9 cellular contexts compared by ENCODE assay signal in the genomic region with DNA sequence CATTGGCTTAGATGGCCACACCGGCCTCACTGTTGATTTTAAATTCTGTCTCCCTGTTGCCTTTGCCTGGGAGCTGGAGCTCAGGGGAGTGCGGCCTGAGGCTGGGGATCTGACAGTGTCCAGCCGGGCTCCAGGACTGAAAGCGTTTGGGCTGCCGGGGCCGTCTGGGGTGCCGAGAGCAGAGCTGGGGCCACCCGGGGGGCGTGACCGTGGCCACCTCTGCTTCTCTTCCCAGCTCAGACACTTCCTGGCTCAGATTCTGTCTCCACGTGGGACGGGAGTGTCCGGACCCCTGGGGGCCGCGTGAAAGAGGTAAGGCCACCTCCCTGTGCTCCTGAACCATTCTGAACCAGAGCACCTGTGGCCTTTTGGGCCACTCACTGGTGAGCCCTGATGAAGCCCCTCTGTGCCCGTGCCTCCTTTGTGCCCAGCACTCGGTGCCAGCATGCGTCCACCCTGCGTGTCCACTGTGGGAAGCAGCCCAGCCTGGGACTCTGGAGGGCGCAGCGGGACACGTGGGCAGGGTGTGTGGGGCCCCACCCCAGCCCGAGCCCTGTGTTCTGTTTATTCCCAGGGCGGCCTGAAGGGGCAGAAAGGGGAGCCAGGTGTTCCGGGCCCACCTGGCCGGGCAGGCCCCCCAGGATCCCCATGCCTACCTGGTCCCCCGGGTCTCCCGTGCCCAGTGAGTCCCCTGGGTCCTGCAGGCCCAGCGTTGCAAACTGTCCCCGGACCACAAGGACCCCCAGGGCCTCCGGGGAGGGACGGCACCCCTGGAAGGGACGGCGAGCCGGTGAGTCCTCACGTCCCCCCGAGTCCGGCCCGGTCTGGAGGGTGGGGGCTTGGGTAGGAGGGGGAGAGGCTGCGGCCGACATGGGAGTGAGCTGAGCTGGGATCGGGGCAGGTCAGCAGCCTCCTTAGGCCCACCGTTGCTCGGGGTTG.
DNase-seq lines count a peak whose midpoint lies in the region; ATAC-seq, FAIRE-seq and TF ChIP-seq lines count a peak whose summit lies in the region.
"Had no signal": no experiment of that assay in that cellular context is flagged by ENCODE, and none has a peak within 500 bp of the region (broad histone marks: within the 10 kb centered on the region; RNA-seq: fewer than 3 reads in every experiment).

No MANE protein-coding gene starts in this region.

- no peak overlapping the region for H3K4me2 ChIP-seq in HepG2 (ENCODE audit: low read depth, low read length)
- H3K4me2 ChIP-seq in OCI-LY7 (ENCODE audit: low read length) = no peak overlapping the region

- no TSS peak for BruUV-seq in HepG2 (replicated peaks; lab: Mats Ljungman, UMichigan)
- BruUV-seq in OCI-LY7 (replicated peaks; lab: Mats Ljungman, UMichigan) = no TSS peak

- H3K4me3 Mint-ChIP-seq in activated CD4-positive, alpha-beta T cell treated with anti-CD3 and anti-CD28 coated beads for 36 hours = peak overlapping the region; percentile 62

- WGBS in HepG2 (ENCODE audit: low lambda C conversion rate) = 97% methylated on average over 20 of the region's 44 CpGs

- TF ChIP-seq POLR2A in HepG2 (IDR thresholded peaks at IDR 0.05; ENCODE audit: insufficient read depth in 1 of 2, low read depth in 2 of 2, low read length in 2 of 2) = no peak

- H3K9me2 ChIP-seq in OCI-LY7 (ENCODE audit: insufficient read depth, low read length) = no peaks in the 10 kb centered on the region

- no peak for DNase-seq in activated CD4-positive, alpha-beta T cell treated with anti-CD3 and anti-CD28 coated beads for 36 hours
- no peak for DNase-seq in activated CD4-positive, alpha-beta T cell treated with anti-CD3 and anti-CD28 coated beads, Interleukin-2, amount 50 U/mL, for 1 hour
- DNase-seq in HepG2 (ENCODE audit: low spot score) = no peak
- no peak for DNase-seq in OCI-LY7 (ENCODE audit: low spot score)

- intact Hi-C loops in activated CD4-positive, alpha-beta T cell treated with anti-CD3 and anti-CD28 coated beads for 36 hours (cut with DNase I, micrococcal nuclease) = loop anchor here (1.0 to 5.0 kb wide), 7 partner anchors 65 to 403 kb away; partner anchors contain the start of gene SLC19A1 (in 1 of the 2)
- intact Hi-C loops in HepG2 (cut with micrococcal nuclease; ENCODE audit: unreplicated experiment) (no loop called here), OCI-LY7 (cut with micrococcal nuclease; ENCODE audit: unreplicated experiment) (no loop called here)

- TF ChIP-seq EP300 in HepG2 (IDR thresholded peaks at IDR 0.05; ENCODE audit: low read depth in 2 of 2, low read length in 2 of 2) (no peak), HepG2 (CRISPR knock-in tag; IDR thresholded peaks at IDR 0.05; ENCODE audit: borderline replicate concordance) (no peak)

- H3K36me3 ChIP-seq in HepG2 (replicated peaks in 1 of 2; ENCODE audit: control insufficient read depth in 1 of 2, insufficient read depth in 2 of 2, low read length in 2 of 2) (peaks cover 31 to 65% of the 10 kb centered on the region in 2 experiments), OCI-LY7 (ENCODE audit: insufficient read depth, low read length) (no peaks in the 10 kb centered on the region)

- no peak for TF ChIP-seq RAD21 in HepG2 (CRISPR knock-in tag; IDR thresholded peaks at IDR 0.05)

- POLR2A ChIA-PET in activated CD4-positive, alpha-beta T cell treated with anti-CD3 and anti-CD28 coated beads for 36 hours (lab: Charles Lee) = no interaction called here
- POLR2A ChIA-PET in HepG2 (lab: Yijun Ruan, JAX) (interaction anchor here (1.0 kb wide), 1 partner anchor 8 kb away, joined by 4 read pairs; no protein-coding TSS in a partner anchor), OCI-LY7 (lab: Charles Lee) (no interaction called here)

- ATAC-seq in activated CD4-positive, alpha-beta T cell treated with anti-CD3 and anti-CD28 coated beads for 36 hours = no peak
- ATAC-seq in HepG2 (no peak), HG03354 (IDR thresholded peaks at IDR 0.05; ENCODE audit: poor library complexity, severe bottlenecking, unreplicated experiment) (no peak), HG02642 (IDR thresholded peaks at IDR 0.05; ENCODE audit: poor library complexity, unreplicated experiment) (no peak)

- FAIRE-seq in HepG2 (lab: Jason Lieb, UNC) = no peak
- FAIRE-seq: A204.1 had no signal

- H3K27me3 ChIP-seq in HepG2 (ENCODE audit: control insufficient read depth in 1 of 2, insufficient read depth in 2 of 2, low read length in 2 of 2) = no peaks in the 10 kb centered on the region

- CTCF ChIA-PET in activated CD4-positive, alpha-beta T cell treated with anti-CD3 and anti-CD28 coated beads for 36 hours (lab: Charles Lee) = interaction anchor here (0.6 to 1.4 kb wide), 5 partner anchors 8 to 144 kb away, joined by 3 to 4 read pairs (median 4); no protein-coding TSS in a partner anchor
- CTCF ChIA-PET in HepG2 (lab: Yijun Ruan, JAX; ENCODE audit: low intra/inter-chr PET ratio, low total read pairs) (interaction anchor here (1.8 kb wide), 1 partner anchor 119 kb away, joined by 6 read pairs; no protein-coding TSS in a partner anchor), OCI-LY7 (lab: Charles Lee; ENCODE audit: unreplicated experiment) (no interaction called here)

- peaks cover 29% of the 10 kb centered on the region for H3K4me1 Mint-ChIP-seq in activated CD4-positive, alpha-beta T cell treated with anti-CD3 and anti-CD28 coated beads for 36 hours

- no peaks in the 10 kb centered on the region for H3K9me3 ChIP-seq in HepG2 (ENCODE audit: low read length)
- no peaks in the 10 kb centered on the region for H3K9me3 ChIP-seq in OCI-LY7 (ENCODE audit: low read length)

- peak overlapping the region; percentile 84 for H3K27ac Mint-ChIP-seq in activated CD4-positive, alpha-beta T cell treated with anti-CD3 and anti-CD28 coated beads for 36 hours

- H3K27me3 Mint-ChIP-seq in activated CD4-positive, alpha-beta T cell treated with anti-CD3 and anti-CD28 coated beads for 36 hours = no peaks in the 10 kb centered on the region

- H3K79me2 ChIP-seq in HepG2 (ENCODE audit: insufficient read depth, low read length) (peaks cover 16% of the 10 kb centered on the region), OCI-LY7 (ENCODE audit: insufficient read depth, low read depth, low read length) (no peaks in the 10 kb centered on the region)

- no peaks in the 10 kb centered on the region for H3K36me3 Mint-ChIP-seq in activated CD4-positive, alpha-beta T cell treated with anti-CD3 and anti-CD28 coated beads for 36 hours (ENCODE audit: low read depth)

- H3K9me3 Mint-ChIP-seq in activated CD4-positive, alpha-beta T cell treated with anti-CD3 and anti-CD28 coated beads for 36 hours (ENCODE audit: low read depth) = no peaks in the 10 kb centered on the region

- H4K20me1 ChIP-seq in HepG2 (ENCODE audit: insufficient read depth, low read length) (no peaks in the 10 kb centered on the region), OCI-LY7 (ENCODE audit: insufficient read depth, low read length) (no peaks in the 10 kb centered on the region)

- H3K27ac ChIP-seq in angular gyrus (ENCODE audit: low read depth, low read length) (peak overlapping the region; percentile 48), HepG2 (ENCODE audit: extremely low read length, insufficient read depth, low read length) (no peak overlapping the region), temporal lobe (ENCODE audit: low read depth, low read length) (peak overlapping the region; percentile 60), OCI-LY7 (ENCODE audit: low read depth, low read length, poor library complexity, severe bottlenecking) (no peak overlapping the region)

- H3K4me3 ChIP-seq in HepG2 (replicated peaks in 1 of 3; ENCODE audit: insufficient read depth in 1 of 3, low read depth in 2 of 3, low read length in 3 of 3) (no peak overlapping the region), OCI-LY7 (ENCODE audit: low read depth, low read length, poor library complexity, severe bottlenecking) (no peak overlapping the region)

- H3K4me1 ChIP-seq in HepG2 (ENCODE audit: insufficient read depth, low read length) (peaks cover 19% of the 10 kb centered on the region), OCI-LY7 (ENCODE audit: insufficient read depth, low read length, poor library complexity, severe bottlenecking) (peaks cover 5% of the 10 kb centered on the region)

- no peak overlapping the region for H3K9ac ChIP-seq in HepG2 (ENCODE audit: insufficient read depth, low read depth, low read length)

- in situ Hi-C loops in HepG2 (cut with HindIII; ENCODE audit: extremely low pct_ligation_motif_present, low pct_unique_long_range_greater_than_20kb) = no loop called here

- no peak overlapping the region for H2AFZ ChIP-seq in HepG2 (ENCODE audit: low read length)
- no peak overlapping the region for H2AFZ ChIP-seq in OCI-LY7 (ENCODE audit: low read length)

- no peak for TF ChIP-seq CTCF in HepG2 (CRISPR knock-in tag; IDR thresholded peaks at IDR 0.05)
- no peak for TF ChIP-seq CTCF in OCI-LY7 (conservative IDR thresholded peaks at IDR 0.05; ENCODE audit: low read length)

TF ChIP-seq in HepG2, 621 proteins besides CTCF, POLR2A, EP300 and RAD21:
- TF ChIP-seq NFE2L1 (CRISPR knock-in tag; IDR thresholded peaks at IDR 0.05; ENCODE audit: borderline replicate concordance) (no peak), MED13 (CRISPR knock-in tag; IDR thresholded peaks at IDR 0.05) (no peak), RBFOX2 (IDR thresholded peaks at IDR 0.05; ENCODE audit: low read depth, low read length) (peak; percentile 48; the same call in 1 of the 2 replicates), AGO2 (optimal IDR thresholded peaks at IDR 0.05; ENCODE audit: low read depth, low read length) (peak; percentile 91)

Comparison
In these comparisons a context has a peak if more than half of its experiments do, and no peak if none do; other contexts are left out.
1. H3K27ac ChIP-seq: peak in angular gyrus (single experiment) and temporal lobe (single experiment); none in HepG2 (single experiment) and OCI-LY7 (single experiment).
2. intact Hi-C loops: an anchor here in activated CD4-positive, alpha-beta T cell treated with anti-CD3 and anti-CD28 coated beads for 36 hours (1.0 to 5.0 kb wide); none called in HepG2 and OCI-LY7.